ENCODE assay signal across 23 cellular contexts in genomic region chr7:159010951-159011820, GRCh38.
A peak's percentile ranks its signal among the peaks of the same experiment; 100 is the strongest.
DNase-seq lines count a peak whose midpoint lies in the region; ATAC-seq and TF ChIP-seq lines count a peak whose summit lies in the region.
"Had no signal": no experiment of that assay in that cellular context is flagged by ENCODE, and none has a peak within 500 bp of the region (broad histone marks: within the 10 kb centered on the region; RNA-seq: fewer than 3 reads in every experiment).

No MANE protein-coding gene starts in this region.

- H3K27me3 ChIP-seq in BLaER1, result no peaks in the 10 kb centered on the region
- H3K27me3 ChIP-seq in layer of hippocampus (ENCODE audit: control insufficient read depth, insufficient read depth, low read length), result no peaks in the 10 kb centered on the region
- H3K27me3 ChIP-seq in colonic mucosa, result no peaks in the 10 kb centered on the region
- H3K27me3 ChIP-seq: gastroesophageal sphincter had no signal

- H3K36me3 ChIP-seq in BLaER1 (no peaks in the 10 kb centered on the region), KOPT-K1 (ENCODE audit: insufficient read depth, low read length) (no peaks in the 10 kb centered on the region), colonic mucosa (no peaks in the 10 kb centered on the region)
- H3K36me3 ChIP-seq: gastroesophageal sphincter had no signal

- H3K4me3 ChIP-seq in BLaER1 (no peak overlapping the region), colonic mucosa (no peak overlapping the region)
- H3K4me3 ChIP-seq: gastroesophageal sphincter had no signal

- peak overlapping the region; percentile 88 for H3K4me2 ChIP-seq in BLaER1

- intact Hi-C loops in sciatic nerve (cut with DNase I), result no loop called here
- intact Hi-C loops in colonic mucosa (cut with DNase I), result no loop called here

- peaks cover 93% of the 10 kb centered on the region for H3K4me1 ChIP-seq in BLaER1
- no peaks in the 10 kb centered on the region for H3K4me1 ChIP-seq in colonic mucosa

- H3K27ac ChIP-seq in BLaER1 (peak overlapping the region; percentile 97), KOPT-K1 (ENCODE audit: low read depth, low read length, poor library complexity, severe bottlenecking) (peak overlapping the region; percentile 62), layer of hippocampus (ENCODE audit: low read depth, low read length) (peak overlapping the region; percentile 52), colonic mucosa (no peak overlapping the region)
- H3K27ac ChIP-seq: HL-60 had no signal

- no peaks in the 10 kb centered on the region for H4K20me1 ChIP-seq in BLaER1

- H3K9ac ChIP-seq in BLaER1 (peak overlapping the region; percentile 31; the same call in 1 of the 2 replicates), colonic mucosa (ENCODE audit: low read depth in 2 of 2, low read length in 2 of 2) (no peak overlapping the region)

- TF ChIP-seq CTCF in colonic mucosa (IDR thresholded peaks at IDR 0.05), result no peak

- H3K9me3 ChIP-seq in BLaER1, result 0 out of 2 replicates have a peak, but pooled peaks cover 4% of the 10 kb centered on the region
- H3K9me3 ChIP-seq in KOPT-K1 (ENCODE audit: insufficient read depth, low read length, poor library complexity, severe bottlenecking), result no peaks in the 10 kb centered on the region
- no peaks in the 10 kb centered on the region for H3K9me3 ChIP-seq in colonic mucosa
- H3K9me3 ChIP-seq: gastroesophageal sphincter had no signal

- peak; percentile 43 for DNase-seq in sciatic nerve (ENCODE audit: low spot score)
- no peak for DNase-seq in colonic mucosa
- DNase-seq in NCI-H446 treated with DMSO at 0.1 percent for 48 hours (lab: John Stamatoyannopoulos, UW), result no peak
- no peak for DNase-seq in GM19238 (ENCODE audit: insufficient read length, low spot score)
- no peak for DNase-seq in SHP77 treated with DMSO at 0.1 percent for 48 hours (lab: John Stamatoyannopoulos, UW)
- DNase-seq: activated CD4-positive, alpha-beta T cell treated with anti-CD3 and anti-CD28 coated beads, Interleukin-2, amount 10 ng/mL, durations not matched to agents 7 days and 5 days; amniotic stem cell; caudate nucleus; CD4-positive, alpha-beta memory T cell; GOT3; kidney glomerular epithelial cell; NCI-H1694; NCI-H748 treated with DMSO at 0.1 percent for 48 hours; Right ventricle myocardium superior; stimulated activated CD4-positive, alpha-beta T cell treated with anti-CD3 and anti-CD28 coated beads, Interleukin-12 subunit alpha, Interleukin-12 subunit beta, amount 100 ng/mL, for 4 hours; stimulated activated CD8-positive, alpha-beta memory T cell treated with anti-CD3 and anti-CD28 coated beads, Interleukin-4, amount 100 ng/mL, for 48 hours; T-cell had no signal

- ATAC-seq in sciatic nerve, result no peak
- ATAC-seq: esophagus mucosa, gastroesophageal sphincter had no signal
